14 cellular contexts compared by ENCODE assay signal in the genomic region with DNA sequence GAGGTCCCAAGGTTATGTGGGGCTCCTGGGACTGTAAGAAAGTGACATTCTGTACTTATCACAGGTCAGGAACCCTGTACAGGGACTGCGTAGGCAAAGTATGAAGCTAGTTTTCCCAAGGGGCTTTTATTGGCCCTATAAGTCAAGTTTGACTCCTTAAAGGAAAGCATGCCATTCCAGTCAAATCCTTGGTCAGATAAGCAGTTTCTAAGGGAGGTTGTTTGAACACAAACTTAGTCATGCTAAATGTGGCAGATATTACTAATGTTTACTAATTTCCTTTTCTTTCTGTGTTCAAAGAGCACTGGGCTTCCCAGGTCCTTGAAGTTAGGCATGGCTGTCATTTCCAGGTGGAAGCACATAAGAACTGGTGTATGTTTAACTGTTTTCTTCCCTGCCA.
A peak's percentile ranks its signal among the peaks of the same experiment; 100 is the strongest.
DNase-seq lines count a peak whose midpoint lies in the region; ATAC-seq, FAIRE-seq and TF ChIP-seq lines count a peak whose summit lies in the region.
"Had no signal": no experiment of that assay in that cellular context is flagged by ENCODE, and none has a peak within 500 bp of the region (broad histone marks: within the 10 kb centered on the region; RNA-seq: fewer than 3 reads in every experiment).

No MANE protein-coding gene starts in this region.

- no peak overlapping the region for H3K4me3 Mint-ChIP-seq in CD8-positive, alpha-beta T cell
- H3K4me3 Mint-ChIP-seq: activated CD4-positive, alpha-beta memory T cell treated with anti-CD3 and anti-CD28 coated beads, Interleukin-2, amount 10 ng/mL, durations not matched to agents 7 days and 5 days had no signal

- no peak for ATAC-seq in CD8-positive, alpha-beta T cell

- peaks cover 12% of the 10 kb centered on the region for H3K27me3 Mint-ChIP-seq in CD8-positive, alpha-beta T cell (ENCODE audit: low read depth)

- peaks cover 0 to 45% (median 16%) of the 10 kb centered on the region in 4 donors for H3K4me1 ChIP-seq in tibial artery
- no peaks in the 10 kb centered on the region for H3K4me1 ChIP-seq in CD8-positive, alpha-beta T cell (ENCODE audit: insufficient read depth, low read length)

- peak overlapping the region; percentile 36 to 65 for H3K27ac ChIP-seq in tibial artery
- no peak overlapping the region for H3K27ac ChIP-seq in CD8-positive, alpha-beta T cell (ENCODE audit: low read depth, low read length)

- no peak overlapping the region for H3K4me3 ChIP-seq in bronchial epithelial cell (ENCODE audit: low read depth, low read length)
- H3K4me3 ChIP-seq in tibial artery: no peak overlapping the region
- H3K4me3 ChIP-seq in CD8-positive, alpha-beta T cell (ENCODE audit: low read depth, low read length): no peak overlapping the region

- H3K36me3 ChIP-seq in bronchial epithelial cell (ENCODE audit: control insufficient read depth, insufficient read depth, low read length) (no peaks in the 10 kb centered on the region), tibial artery (no peaks in the 10 kb centered on the region)
- H3K36me3 ChIP-seq in CD8-positive, alpha-beta T cell (ENCODE audit: insufficient read depth, low read length): no peaks in the 10 kb centered on the region

- no peak overlapping the region for H3K27ac Mint-ChIP-seq in CD8-positive, alpha-beta T cell
- H3K27ac Mint-ChIP-seq: activated CD4-positive, alpha-beta memory T cell treated with anti-CD3 and anti-CD28 coated beads, Interleukin-2, amount 10 ng/mL, durations not matched to agents 7 days and 5 days had no signal

- TF ChIP-seq CTCF in bronchial epithelial cell (IDR thresholded peaks at IDR 0.05; ENCODE audit: insufficient read depth, low read length, severe bottlenecking) (no peak), tibial artery (IDR thresholded peaks at IDR 0.05) (no peak)
- TF ChIP-seq CTCF in CD8-positive, alpha-beta T cell (IDR thresholded peaks at IDR 0.05): no peak

- no peaks in the 10 kb centered on the region for H3K9me3 Mint-ChIP-seq in CD8-positive, alpha-beta T cell
- H3K9me3 Mint-ChIP-seq: activated CD4-positive, alpha-beta memory T cell treated with anti-CD3 and anti-CD28 coated beads, Interleukin-2, amount 10 ng/mL, durations not matched to agents 7 days and 5 days had no signal

- no peaks in the 10 kb centered on the region for H3K4me1 Mint-ChIP-seq in CD8-positive, alpha-beta T cell (ENCODE audit: low read depth)
- H3K4me1 Mint-ChIP-seq: activated CD4-positive, alpha-beta memory T cell treated with anti-CD3 and anti-CD28 coated beads, Interleukin-2, amount 10 ng/mL, durations not matched to agents 7 days and 5 days had no signal

- POLR2A ChIA-PET in CD8-positive, alpha-beta T cell (lab: Charles Lee): no interaction called here

- no peaks in the 10 kb centered on the region for H3K27me3 ChIP-seq in bronchial epithelial cell (ENCODE audit: control insufficient read depth, insufficient read depth, low read length)
- H3K27me3 ChIP-seq in tibial artery: no peaks in the 10 kb centered on the region
- no peaks in the 10 kb centered on the region for H3K27me3 ChIP-seq in CD8-positive, alpha-beta T cell (ENCODE audit: insufficient read depth, low read length)

- intact Hi-C loops in tibial artery (cut with DNase I; ENCODE audit: low total_unique reads): no loop called here
- intact Hi-C loops in CD8-positive, alpha-beta T cell (cut with DNase I, micrococcal nuclease): no loop called here

- H3K9me3 ChIP-seq in tibial artery: no peaks in the 10 kb centered on the region
- no peaks in the 10 kb centered on the region for H3K9me3 ChIP-seq in CD8-positive, alpha-beta T cell (ENCODE audit: low read length)

- FAIRE-seq in bronchial epithelial cell (lab: Jason Lieb, UNC): no peak

- CTCF ChIA-PET in CD8-positive, alpha-beta T cell (lab: Charles Lee): no interaction called here

- DNase-seq in HT-29 (ENCODE audit: low spot score) (peak; percentile 43), bronchial epithelial cell (ENCODE audit: low read depth) (peak; percentile 95), kidney glomerular epithelial cell (lab: John Stamatoyannopoulos, UW) (peak; percentile 51), tibial artery (no peak), SHP77 treated with DMSO at 0.1 percent for 48 hours (lab: John Stamatoyannopoulos, UW) (no peak), iPS-NIHi11 (ENCODE audit: low spot score) (no peak)
- no peak for DNase-seq in CD8-positive, alpha-beta T cell
- DNase-seq: activated CD4-positive, alpha-beta memory T cell treated with anti-CD3 and anti-CD28 coated beads, Interleukin-2, amount 10 ng/mL, durations not matched to agents 7 days and 5 days; activated naive CD4-positive, alpha-beta T cell; foreskin melanocyte; islet precursor cell; NCI-H1105; NCI-H345; right cardiac atrium had no signal

- no peaks in the 10 kb centered on the region for H3K36me3 Mint-ChIP-seq in CD8-positive, alpha-beta T cell

Comparison
In these comparisons a context has a peak if more than half of its experiments do, and no peak if none do; other contexts are left out.
1. DNase-seq: peak in HT-29 (single experiment), bronchial epithelial cell (single experiment) and kidney glomerular epithelial cell (single experiment); none in tibial artery (0 of 2), SHP77 treated with DMSO at 0.1 percent for 48 hours (single experiment), iPS-NIHi11 (single experiment) and CD8-positive, alpha-beta T cell (0 of 7).